ENCODE assay signal across 11 cellular contexts in the genomic region with DNA sequence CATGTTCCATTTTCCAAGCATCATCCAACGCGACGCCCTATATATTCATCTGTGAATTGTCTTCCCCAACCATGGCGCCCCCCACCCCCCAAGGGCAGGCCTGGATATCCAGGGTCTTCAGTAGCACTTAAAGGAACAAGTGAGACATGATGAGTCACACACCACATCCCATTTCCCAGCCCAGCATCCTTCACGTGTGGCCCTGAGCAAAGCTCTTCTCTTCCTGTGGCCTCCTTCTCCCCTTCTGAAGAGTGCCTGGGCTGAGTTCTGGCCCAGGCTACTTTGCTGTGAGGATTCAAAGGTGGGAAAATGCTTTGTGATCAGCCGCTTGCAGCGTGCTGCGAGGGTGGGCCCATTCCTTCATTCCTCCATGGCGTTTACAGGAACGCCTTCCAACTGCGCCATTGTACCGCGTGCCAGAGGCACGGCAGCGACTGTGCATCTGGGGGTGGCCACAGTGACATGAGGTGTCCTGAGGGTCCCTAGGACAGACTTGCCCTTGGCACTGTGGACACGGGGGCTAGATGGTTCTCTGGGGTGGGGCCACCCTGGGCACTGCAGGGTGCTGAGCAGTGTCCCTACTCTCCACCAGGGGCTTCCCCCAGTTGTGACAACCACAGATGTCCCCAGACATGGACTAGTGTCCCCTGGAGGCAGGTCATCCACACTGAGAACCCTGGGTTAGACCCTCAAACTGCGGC. TPM values are rescaled to one million over a fixed set of nuclear protein-coding genes. Genes with fewer than 3 reads are reported as not detected.
DNase-seq lines count a peak whose midpoint lies in the region; ATAC-seq and TF ChIP-seq lines count a peak whose summit lies in the region.
"Had no signal": no experiment of that assay in that cellular context is flagged by ENCODE, and none has a peak within 500 bp of the region (broad histone marks: within the 10 kb centered on the region; RNA-seq: fewer than 3 reads in every experiment).

No MANE protein-coding gene starts in this region.

- TF ChIP-seq CTCF in PC-9 (conservative IDR thresholded peaks at IDR 0.05) = no peak
- TF ChIP-seq CTCF in GM23338 (conservative IDR thresholded peaks at IDR 0.05; ENCODE audit: low read depth in 2 of 2) = no peak

- H3K4me1 ChIP-seq in PC-9 (replicated peaks; ENCODE audit: insufficient read depth) (no peaks in the 10 kb centered on the region), GM23338 (ENCODE audit: insufficient read depth) (no peaks in the 10 kb centered on the region)

- peaks cover 22% of the 10 kb centered on the region for H3K27me3 Mint-ChIP-seq in GM23338 (ENCODE audit: insufficient read depth, low read depth, poor library complexity)
- H3K27me3 Mint-ChIP-seq: naive thymus-derived CD4-positive, alpha-beta T cell had no signal

- H3K4me2 ChIP-seq in PC-9 (no peak overlapping the region), GM23338 (no peak overlapping the region)

- no peaks in the 10 kb centered on the region; the same call in 2 of the 3 replicates for H3K9me3 Mint-ChIP-seq in GM23338
- H3K9me3 Mint-ChIP-seq: naive thymus-derived CD4-positive, alpha-beta T cell had no signal

- POLR2A ChIA-PET in PC-9 (lab: Charles Lee; ENCODE audit: unreplicated experiment) = no interaction called here

- H3K36me3 ChIP-seq in PC-9 (ENCODE audit: low read depth) (no peaks in the 10 kb centered on the region), GM23338 (ENCODE audit: insufficient read depth) (no peaks in the 10 kb centered on the region)

- DNase-seq in stimulated activated CD4-positive, alpha-beta T cell treated with anti-CD3 and anti-CD28 coated beads, Interleukin-15, amount 100 ng/mL, for 24 hours = peak; percentile 21
- DNase-seq in stimulated activated CD4-positive, alpha-beta T cell treated with anti-CD3 and anti-CD28 coated beads, Interleukin-2, amount 100 ng/mL, for 24 hours = no peak
- DNase-seq in fibroblast of peridontal ligament (ENCODE audit: extremely low read depth) (peak; percentile 28), PC-9 (no peak), GM23338 (ENCODE audit: low spot score) (no peak)
- no peak for DNase-seq in stimulated activated naive CD4-positive, alpha-beta T cell (lab: John Stamatoyannopoulos, UW)
- DNase-seq: activated T-cell treated with anti-CD3 and anti-CD28 coated beads, Interleukin-2, amount 50 U/mL, for 1 hour; DMS79; naive thymus-derived CD4-positive, alpha-beta T cell had no signal

- H3K4me3 ChIP-seq in PC-9 (no peak overlapping the region), GM23338 (no peak overlapping the region)

- ATAC-seq in SK-N-SH treated with all-trans-retinoic acid at 6 μM for 48 hours = peak; percentile 27; the same call in 2 of the 3 replicates
- no peak for ATAC-seq in GM23338
- ATAC-seq in HG02610 (IDR thresholded peaks at IDR 0.05; ENCODE audit: unreplicated experiment) = no peak
- ATAC-seq: naive thymus-derived CD4-positive, alpha-beta T cell had no signal

- no peaks in the 10 kb centered on the region for H3K4me1 Mint-ChIP-seq in GM23338

- intact Hi-C loops in PC-9 (cut with micrococcal nuclease; ENCODE audit: unreplicated experiment) = no loop called here

- H2AFZ ChIP-seq in PC-9 (no peak overlapping the region), GM23338 (no peak overlapping the region)

- H3K27ac ChIP-seq in PC-9 (no peak overlapping the region), GM23338 (ENCODE audit: low read depth) (no peak overlapping the region)

- no peaks in the 10 kb centered on the region for H3K27me3 ChIP-seq in PC-9 (ENCODE audit: insufficient read depth, low read depth)
- peaks cover 18% of the 10 kb centered on the region; the same call in 1 of the 2 replicates for H3K27me3 ChIP-seq in GM23338 (ENCODE audit: insufficient read depth)

- H3K9me2 ChIP-seq in PC-9 (ENCODE audit: insufficient read depth) = no peaks in the 10 kb centered on the region
- no peaks in the 10 kb centered on the region for H3K9me2 ChIP-seq in GM23338 (ENCODE audit: insufficient read depth)

- H3K4me3 Mint-ChIP-seq in GM23338 = no peak overlapping the region; the same call in 2 of the 3 replicates
- H3K4me3 Mint-ChIP-seq: naive thymus-derived CD4-positive, alpha-beta T cell had no signal

- peaks cover 9% of the 10 kb centered on the region for H3K36me3 Mint-ChIP-seq in GM23338 (ENCODE audit: low read depth)

- H3K27ac Mint-ChIP-seq in GM23338 = no peak overlapping the region

- H4K20me1 ChIP-seq in PC-9 (ENCODE audit: insufficient read depth) = no peaks in the 10 kb centered on the region
- H4K20me1 ChIP-seq in GM23338 (replicated peaks; ENCODE audit: insufficient read depth) = no peaks in the 10 kb centered on the region; the same call in none of the 2 replicates

- H3F3A ChIP-seq in PC-9 (ENCODE audit: insufficient read depth, low read depth) (no peaks in the 10 kb centered on the region), GM23338 (replicated peaks; ENCODE audit: low read depth) (no peaks in the 10 kb centered on the region)

- H3K9me3 ChIP-seq in PC-9 (ENCODE audit: insufficient read depth, low read depth) = no peaks in the 10 kb centered on the region

- no TSS peak for BruUV-seq in PC-9 (replicated peaks; lab: Mats Ljungman, UMichigan)

- CTCF ChIA-PET in PC-9 (lab: Charles Lee) = no interaction called here

- H3K79me2 ChIP-seq in PC-9 (ENCODE audit: low read depth) (no peaks in the 10 kb centered on the region), GM23338 (replicated peaks; ENCODE audit: insufficient read depth) (no peaks in the 10 kb centered on the region)

TF ChIP-seq in SK-N-SH treated with all-trans-retinoic acid at 6 μM for 48 hours, 23 proteins besides CTCF, POLR2A, EP300 and RAD21:
- TF ChIP-seq RARB (CRISPR knock-in tag; IDR thresholded peaks at IDR 0.05) = no peak
- no peak for TF ChIP-seq ISL1 (CRISPR knock-in tag; IDR thresholded peaks at IDR 0.05)
- TF ChIP-seq TOX (CRISPR knock-in tag; IDR thresholded peaks at IDR 0.05; ENCODE audit: borderline replicate concordance) = no peak
- no peak for TF ChIP-seq CSDC2 (CRISPR knock-in tag; IDR thresholded peaks at IDR 0.05)
- TF ChIP-seq ARNTL (CRISPR knock-in tag; IDR thresholded peaks at IDR 0.05; ENCODE audit: borderline replicate concordance, low read depth) = no peak
- TF ChIP-seq ZFP3 (CRISPR knock-in tag; IDR thresholded peaks at IDR 0.05) = no peak
- TF ChIP-seq GLIS3 (CRISPR knock-in tag; IDR thresholded peaks at IDR 0.05) = no peak

TF ChIP-seq in GM23338, 12 proteins besides CTCF, POLR2A, EP300 and RAD21:
- no peak for TF ChIP-seq STAT1 (IDR thresholded peaks at IDR 0.05; ENCODE audit: unreplicated experiment)
- TF ChIP-seq, protein P1, sequence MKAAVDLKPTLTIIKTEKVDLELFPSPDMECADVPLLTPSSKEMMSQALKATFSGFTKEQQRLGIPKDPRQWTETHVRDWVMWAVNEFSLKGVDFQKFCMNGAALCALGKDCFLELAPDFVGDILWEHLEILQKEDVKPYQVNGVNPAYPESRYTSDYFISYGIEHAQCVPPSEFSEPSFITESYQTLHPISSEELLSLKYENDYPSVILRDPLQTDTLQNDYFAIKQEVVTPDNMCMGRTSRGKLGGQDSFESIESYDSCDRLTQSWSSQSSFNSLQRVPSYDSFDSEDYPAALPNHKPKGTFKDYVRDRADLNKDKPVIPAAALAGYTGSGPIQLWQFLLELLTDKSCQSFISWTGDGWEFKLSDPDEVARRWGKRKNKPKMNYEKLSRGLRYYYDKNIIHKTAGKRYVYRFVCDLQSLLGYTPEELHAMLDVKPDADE (IDR thresholded peaks at IDR 0.05) = no peak
- TF ChIP-seq ZNF331 (CRISPR knock-in tag; IDR thresholded peaks at IDR 0.05; ENCODE audit: low read depth) = no peak
- TF ChIP-seq, protein P2, sequence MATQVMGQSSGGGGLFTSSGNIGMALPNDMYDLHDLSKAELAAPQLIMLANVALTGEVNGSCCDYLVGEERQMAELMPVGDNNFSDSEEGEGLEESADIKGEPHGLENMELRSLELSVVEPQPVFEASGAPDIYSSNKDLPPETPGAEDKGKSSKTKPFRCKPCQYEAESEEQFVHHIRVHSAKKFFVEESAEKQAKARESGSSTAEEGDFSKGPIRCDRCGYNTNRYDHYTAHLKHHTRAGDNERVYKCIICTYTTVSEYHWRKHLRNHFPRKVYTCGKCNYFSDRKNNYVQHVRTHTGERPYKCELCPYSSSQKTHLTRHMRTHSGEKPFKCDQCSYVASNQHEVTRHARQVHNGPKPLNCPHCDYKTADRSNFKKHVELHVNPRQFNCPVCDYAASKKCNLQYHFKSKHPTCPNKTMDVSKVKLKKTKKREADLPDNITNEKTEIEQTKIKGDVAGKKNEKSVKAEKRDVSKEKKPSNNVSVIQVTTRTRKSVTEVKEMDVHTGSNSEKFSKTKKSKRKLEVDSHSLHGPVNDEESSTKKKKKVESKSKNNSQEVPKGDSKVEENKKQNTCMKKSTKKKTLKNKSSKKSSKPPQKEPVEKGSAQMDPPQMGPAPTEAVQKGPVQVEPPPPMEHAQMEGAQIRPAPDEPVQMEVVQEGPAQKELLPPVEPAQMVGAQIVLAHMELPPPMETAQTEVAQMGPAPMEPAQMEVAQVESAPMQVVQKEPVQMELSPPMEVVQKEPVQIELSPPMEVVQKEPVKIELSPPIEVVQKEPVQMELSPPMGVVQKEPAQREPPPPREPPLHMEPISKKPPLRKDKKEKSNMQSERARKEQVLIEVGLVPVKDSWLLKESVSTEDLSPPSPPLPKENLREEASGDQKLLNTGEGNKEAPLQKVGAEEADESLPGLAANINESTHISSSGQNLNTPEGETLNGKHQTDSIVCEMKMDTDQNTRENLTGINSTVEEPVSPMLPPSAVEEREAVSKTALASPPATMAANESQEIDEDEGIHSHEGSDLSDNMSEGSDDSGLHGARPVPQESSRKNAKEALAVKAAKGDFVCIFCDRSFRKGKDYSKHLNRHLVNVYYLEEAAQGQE (IDR thresholded peaks at IDR 0.05; ENCODE audit: unreplicated experiment) = no peak
- no peak for TF ChIP-seq NANOG (IDR thresholded peaks at IDR 0.05; ENCODE audit: borderline replicate concordance)
- no peak for TF ChIP-seq CREB1 (CRISPR knock-in tag; IDR thresholded peaks at IDR 0.05; ENCODE audit: low read depth)
- TF ChIP-seq EZH2phosphoT487 (IDR thresholded peaks at IDR 0.05; ENCODE audit: unreplicated experiment) = no peak
TF ChIP-seq in GM23338: peak in this region for 0.

RNA-seq across cellular contexts. Expression of a gene that starts 11.7 kb away (rescaled TPM):
- 1.6 and 1.8 TPM in 2 replicates for total RNA-seq in PC-9 (2021)
- total RNA-seq in GM23338 (2014; rRNA removed; shearing (Covaris generic)) = 0.59 and 0.70 TPM in 2 replicates
- polyA plus RNA-seq in GM23338 (2016; fragmentation: Nextera tagmentation; extraction: Ambion mirVana) = 0.19 and 0.21 TPM in 2 replicates

RNA-seq across cellular contexts. Expression of a gene that starts 28.4 kb away (rescaled TPM):
- total RNA-seq in PC-9 (2021) = 4.3 and 4.4 TPM in 2 replicates
- total RNA-seq in GM23338 (2014; rRNA removed; shearing (Covaris generic)) = 0.47 and 3.5 TPM in 2 replicates
- 1.5 and 1.9 TPM in 2 replicates for polyA plus RNA-seq in GM23338 (2016; fragmentation: Nextera tagmentation; extraction: Ambion mirVana)

RNA-seq across cellular contexts. Expression of a gene that starts 33.2 kb away (rescaled TPM):
- total RNA-seq in PC-9 (2021) = 22.0 and 25.6 TPM in 2 replicates
- 0.45 and 0.54 TPM in 2 replicates for total RNA-seq in GM23338 (2014; rRNA removed; shearing (Covaris generic))
- 0.21 and 0.43 TPM in 2 replicates for polyA plus RNA-seq in GM23338 (2016; fragmentation: Nextera tagmentation; extraction: Ambion mirVana)

RNA-seq across cellular contexts. Expression of a gene that starts 34.5 kb away (rescaled TPM):
- 50.8 and 60.2 TPM in 2 replicates for total RNA-seq in PC-9 (2021)
- 94.6 and 113 TPM in 2 replicates for total RNA-seq in GM23338 (2014; rRNA removed; shearing (Covaris generic))
- 64.8 and 72.4 TPM in 2 replicates for polyA plus RNA-seq in GM23338 (2016; fragmentation: Nextera tagmentation; extraction: Ambion mirVana)

RNA-seq across cellular contexts. Expression of a gene that starts 49.0 kb away (rescaled TPM):
- total RNA-seq in PC-9 (2021) = 79.4 and 94.7 TPM in 2 replicates
- total RNA-seq in GM23338 (2014; rRNA removed; shearing (Covaris generic)) = 21.6 TPM in 2 replicates
- polyA plus RNA-seq in GM23338 (2016; fragmentation: Nextera tagmentation; extraction: Ambion mirVana) = 19.1 and 20.4 TPM in 2 replicates

Comparison
In these comparisons a context has a peak if more than half of its experiments do, and no peak if none do; other contexts are left out.
1. DNase-seq: peak in stimulated activated CD4-positive, alpha-beta T cell treated with anti-CD3 and anti-CD28 coated beads, Interleukin-15, amount 100 ng/mL, for 24 hours (single experiment) and fibroblast of peridontal ligament (single experiment); none in stimulated activated CD4-positive, alpha-beta T cell treated with anti-CD3 and anti-CD28 coated beads, Interleukin-2, amount 100 ng/mL, for 24 hours (0 of 2), PC-9 (0 of 2), stimulated activated naive CD4-positive, alpha-beta T cell (0 of 6) and GM23338 (single experiment).
2. RNA of a gene that starts 33.2 kb away (total RNA-seq): 22.0 to 25.6 TPM in PC-9; 0.45 to 0.54 TPM in GM23338; every median in the first group is over 10 times any median in the second.